ENCODE assay signal across 8 cellular contexts in genomic region chr17:40399185-40399584, GRCh38. TPM values are rescaled to one million over a fixed set of nuclear protein-coding genes. Genes with fewer than 3 reads are reported as not detected.
DNase-seq lines count a peak whose midpoint lies in the region; ATAC-seq and TF ChIP-seq lines count a peak whose summit lies in the region.

No MANE protein-coding gene starts in this region.

- intact Hi-C loops in adrenal gland (cut with DNase I) = no loop called here

- no peak overlapping the region for H3K4me3 ChIP-seq in adrenal gland

- no peak for ATAC-seq in GM19324 (IDR thresholded peaks at IDR 0.05; ENCODE audit: low FRiP score, unreplicated experiment)
- no peak for ATAC-seq in GM18520 (IDR thresholded peaks at IDR 0.05; ENCODE audit: unreplicated experiment)

- no peak overlapping the region for H3K27ac ChIP-seq in adrenal gland

- no peaks in the 10 kb centered on the region for H3K9me3 ChIP-seq in adrenal gland (replicated peaks in 1 of 3)

- no peaks in the 10 kb centered on the region for H3K36me3 ChIP-seq in adrenal gland (replicated peaks in 1 of 2)

- DNase-seq in activated T-cell treated with anti-CD3 and anti-CD28 coated beads, Interleukin-2, amount 50 U/mL, for 1 hour = peak; percentile 40
- DNase-seq in activated T-cell treated with anti-CD3 and anti-CD28 coated beads for 4 hours (no peak), NCI-H1105 treated with DMSO at 0.1 percent for 48 hours (lab: John Stamatoyannopoulos, UW) (peak; percentile 24), adrenal gland (no peak), hepatic stellate cell (ENCODE audit: low spot score) (peak; percentile 29), stromal cell of bone marrow (ENCODE audit: low read depth) (peak; percentile 47)

- peak; percentile 26 to 67 (median 55) for TF ChIP-seq CTCF in adrenal gland (IDR thresholded peaks at IDR 0.05)

- 34 to 51% (median 42%) methylated on average over 4 of the region's 4 CpGs for WGBS in adrenal gland, 4 donors

- no peaks in the 10 kb centered on the region for H3K4me1 ChIP-seq in adrenal gland (replicated peaks in 1 of 2)

- no peak for TF ChIP-seq POLR2A in adrenal gland (IDR thresholded peaks at IDR 0.05)

- H3K27me3 ChIP-seq in adrenal gland = no peaks in the 10 kb centered on the region

RNA-seq across cellular contexts. Expression of gene TOP2A, which starts 18.5 kb away (rescaled TPM):
- total RNA-seq in adrenal gland = 1 to 10 TPM; 1.9 to 6.2 (median 3.9) TPM
- polyA plus RNA-seq in adrenal gland = 1 to 10 TPM in 2 of 3 donors, under 1 TPM in 1; 0.32 to 3.9 (median 1.2) TPM

RNA-seq across cellular contexts. Expression of gene GJD3, which starts 34.6 kb away (rescaled TPM):
- 1 to 10 TPM; 1.3 to 8.7 (median 1.9) TPM for total RNA-seq in adrenal gland
- polyA plus RNA-seq in adrenal gland = not detected

RNA-seq across cellular contexts. Expression of gene IGFBP4, which starts 44.1 kb away (rescaled TPM):
- 100 to 1,000 TPM; 185 to 458 (median 280) TPM for total RNA-seq in adrenal gland
- 100 to 1,000 TPM; 126 to 335 (median 276) TPM for polyA plus RNA-seq in adrenal gland

Comparison
In these comparisons a context has a peak if more than half of its experiments do, and no peak if none do; other contexts are left out.
1. DNase-seq: peak in activated T-cell treated with anti-CD3 and anti-CD28 coated beads, Interleukin-2, amount 50 U/mL, for 1 hour (single experiment), NCI-H1105 treated with DMSO at 0.1 percent for 48 hours (single experiment), hepatic stellate cell (single experiment) and stromal cell of bone marrow (single experiment); none in activated T-cell treated with anti-CD3 and anti-CD28 coated beads for 4 hours (single experiment) and adrenal gland (0 of 7).